Comparison of ENCODE assay signal across 23 cellular contexts in the genomic region with DNA sequence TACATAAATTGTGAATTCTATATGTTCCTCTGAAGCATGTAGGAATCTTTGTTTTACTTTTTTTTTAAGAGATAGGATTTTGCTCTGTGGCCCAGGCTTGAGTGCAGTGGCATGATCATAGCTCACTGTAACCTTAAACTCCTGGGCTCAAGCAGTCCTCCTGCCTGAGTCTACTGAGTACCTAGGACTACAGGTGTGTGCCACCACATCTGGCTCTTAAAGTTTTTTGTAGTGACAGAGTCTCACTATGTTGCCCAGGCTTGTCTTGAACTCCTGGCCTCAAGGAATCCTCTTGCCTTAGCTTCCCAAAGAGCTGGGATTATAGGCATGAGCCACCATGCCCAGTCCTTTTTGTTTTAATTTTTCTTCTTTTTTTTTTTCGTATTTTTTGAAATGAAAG. TPM values are rescaled to one million over a fixed set of nuclear protein-coding genes. Genes with fewer than 3 reads are reported as not detected.
"Had no signal": no experiment of that assay in that cellular context is flagged by ENCODE, and none has a peak within 500 bp of the region (broad histone marks: within the 10 kb centered on the region; RNA-seq: fewer than 3 reads in every experiment).

No MANE protein-coding gene starts in this region.

- H3K27ac Mint-ChIP-seq: activated CD4-positive, alpha-beta memory T cell treated with anti-CD3 and anti-CD28 coated beads, Interleukin-2, amount 10 ng/mL, durations not matched to agents 7 days and 5 days; T-helper 1 cell treated with Interleukin-12 subunit alpha and Interleukin-12 subunit beta and Interleukin-4 antibody, amounts not matched to agents 30 μg/mL and 1 μg/mL, for 36 hours had no signal

- ATAC-seq: activated naive CD4-positive, alpha-beta T cell treated with anti-CD3 and anti-CD28 coated beads, Interleukin-2, amount 50 U/mL, for 72 hours; SK-N-SH treated with all-trans-retinoic acid at 6 μM for 48 hours had no signal

- H3K4me3 Mint-ChIP-seq: activated CD4-positive, alpha-beta memory T cell treated with anti-CD3 and anti-CD28 coated beads, Interleukin-2, amount 10 ng/mL, durations not matched to agents 7 days and 5 days; T-helper 1 cell treated with Interleukin-12 subunit alpha and Interleukin-12 subunit beta and Interleukin-4 antibody, amounts not matched to agents 30 μg/mL and 1 μg/mL, for 36 hours had no signal

- FAIRE-seq: colon had no signal

- H3K27me3 Mint-ChIP-seq: activated B cell treated with CpG ODN at 0.5 μM for 24 hours; activated CD4-positive, alpha-beta memory T cell treated with anti-CD3 and anti-CD28 coated beads, Interleukin-2, amount 10 ng/mL, durations not matched to agents 7 days and 5 days had no signal

- DNase-seq: activated B cell treated with CpG ODN at 0.5 μM for 24 hours; activated CD4-positive, alpha-beta memory T cell treated with anti-CD3 and anti-CD28 coated beads, Interleukin-2, amount 10 ng/mL, durations not matched to agents 7 days and 5 days; activated CD4-positive, alpha-beta T cell treated with anti-CD3 and anti-CD28 coated beads for 1 hour; activated CD4-positive, alpha-beta T cell treated with anti-CD3 and anti-CD28 coated beads, Interleukin-2, amount 50 U/mL, for 1 hour; activated T-cell treated with anti-CD3 and anti-CD28 coated beads for 4 hours; brain microvascular endothelial cell; cerebellar nuclear complex; MM.1S; NCI-H1105 treated with DMSO at 0.1 percent for 48 hours; NCI-H1436 treated with DMSO at 0.1 percent for 48 hours; NCI-H187; NCI-H2081; NCI-H510A treated with DMSO at 0.1 percent for 48 hours; NCI-H69; Peyer's patch; Right ventricle myocardium superior had no signal

RNA-seq across cellular contexts. Expression of gene IKZF3, which starts 25.3 kb away (rescaled TPM):
- total RNA-seq: cardiac muscle cell, SJSA1 had no signal
- polyA plus RNA-seq: cardiac muscle cell had no signal

RNA-seq across cellular contexts. Expression of gene ZPBP2, which starts 29.2 kb away (rescaled TPM):
- total RNA-seq: activated CD4-positive, alpha-beta memory T cell treated with anti-CD3 and anti-CD28 coated beads, Interleukin-2, amount 10 ng/mL, durations not matched to agents 7 days and 5 days; activated naive CD4-positive, alpha-beta T cell treated with anti-CD3 and anti-CD28 coated beads, Interleukin-2, amount 50 U/mL, for 72 hours; cardiac muscle cell; Peyer's patch; Right ventricle myocardium superior; SJSA1 had no signal
- polyA plus RNA-seq: adipose tissue, cardiac muscle cell had no signal
